Comparison of ENCODE assay signal across 20 cellular contexts in genomic region chr11:10058356-10058755, GRCh38.
"Had no signal": no experiment of that assay in that cellular context is flagged by ENCODE, and none has a peak within 500 bp of the region (broad histone marks: within the 10 kb centered on the region; RNA-seq: fewer than 3 reads in every experiment).

No MANE protein-coding gene starts in this region.

- H3K4me1 Mint-ChIP-seq: activated CD4-positive, alpha-beta T cell treated with anti-CD3 and anti-CD28 coated beads, Interleukin-2, amount 10 ng/mL, durations not matched to agents 7 days and 5 days; activated naive CD4-positive, alpha-beta T cell treated with anti-CD3 and anti-CD28 coated beads, Interleukin-2, amount 10 ng/mL, durations not matched to agents 7 days and 5 days; activated naive CD8-positive, alpha-beta T cell treated with anti-CD3 and anti-CD28 coated beads, Interleukin-2, amount 50 U/mL, for 24 hours; endodermal cell; nephron progenitor cell had no signal

- H3K27me3 Mint-ChIP-seq: activated CD4-positive, alpha-beta T cell treated with anti-CD3 and anti-CD28 coated beads, Interleukin-2, amount 10 ng/mL, durations not matched to agents 7 days and 5 days; activated naive CD4-positive, alpha-beta T cell treated with anti-CD3 and anti-CD28 coated beads, Interleukin-2, amount 10 ng/mL, durations not matched to agents 7 days and 5 days; activated naive CD8-positive, alpha-beta T cell treated with anti-CD3 and anti-CD28 coated beads, Interleukin-2, amount 50 U/mL, for 24 hours had no signal

- H3K27ac ChIP-seq: colonic mucosa, gastroesophageal sphincter, heart left ventricle, tibial nerve had no signal

- H3K36me3 Mint-ChIP-seq: activated naive CD4-positive, alpha-beta T cell treated with anti-CD3 and anti-CD28 coated beads, Interleukin-2, amount 10 ng/mL, durations not matched to agents 7 days and 5 days had no signal

- H3K4me1 ChIP-seq: colonic mucosa, heart left ventricle had no signal

- H3K27ac Mint-ChIP-seq: activated naive CD4-positive, alpha-beta T cell treated with anti-CD3 and anti-CD28 coated beads, Interleukin-2, amount 10 ng/mL, durations not matched to agents 7 days and 5 days; activated naive CD8-positive, alpha-beta T cell treated with anti-CD3 and anti-CD28 coated beads, Interleukin-2, amount 50 U/mL, for 24 hours; endodermal cell; nephron progenitor cell; T-helper 1 cell treated with Interleukin-12 subunit alpha and Interleukin-12 subunit beta and Interleukin-4 antibody, amounts not matched to agents 30 μg/mL and 1 μg/mL, for 36 hours had no signal

- H3K9me3 ChIP-seq: colonic mucosa had no signal

- ATAC-seq: activated naive CD8-positive, alpha-beta T cell treated with anti-CD3 and anti-CD28 coated beads, Interleukin-2, amount 50 U/mL, for 24 hours; activated T-cell treated with anti-CD3 and anti-CD28 coated beads, Interleukin-2, amount 50 U/mL, for 4 hours; gastroesophageal sphincter; heart left ventricle; left ventricle myocardium superior; stimulated activated naive CD8-positive, alpha-beta T cell treated with anti-CD3 and anti-CD28 coated beads, Interleukin-15, Interleukin-2, amounts not matched to agents 100 U/mL and 50 U/mL, for 24 hours had no signal

- FAIRE-seq: urothelium cell line had no signal

- H3K4me3 Mint-ChIP-seq: activated CD4-positive, alpha-beta T cell treated with anti-CD3 and anti-CD28 coated beads, Interleukin-2, amount 10 ng/mL, durations not matched to agents 7 days and 5 days; activated naive CD4-positive, alpha-beta T cell treated with anti-CD3 and anti-CD28 coated beads, Interleukin-2, amount 10 ng/mL, durations not matched to agents 7 days and 5 days; activated naive CD8-positive, alpha-beta T cell treated with anti-CD3 and anti-CD28 coated beads, Interleukin-2, amount 50 U/mL, for 24 hours; activated T-cell treated with anti-CD3 and anti-CD28 coated beads, Interleukin-2, amount 50 U/mL, for 4 hours; endodermal cell; nephron progenitor cell; T-helper 1 cell treated with Interleukin-12 subunit alpha and Interleukin-12 subunit beta and Interleukin-4 antibody, amounts not matched to agents 30 μg/mL and 1 μg/mL, for 36 hours had no signal

- H3K36me3 ChIP-seq: colonic mucosa, gastroesophageal sphincter, heart left ventricle, tibial nerve had no signal

- DNase-seq: activated CD4-positive, alpha-beta T cell treated with anti-CD3 and anti-CD28 coated beads, Interleukin-2, amount 10 ng/mL, durations not matched to agents 7 days and 5 days; activated CD8-positive, alpha-beta memory T cell treated with anti-CD3 and anti-CD28 coated beads, Interleukin-2, amount 50 U/mL, for 4 hours; activated naive CD4-positive, alpha-beta T cell treated with anti-CD3 and anti-CD28 coated beads, Interleukin-2, amount 10 ng/mL, durations not matched to agents 7 days and 5 days; activated naive CD8-positive, alpha-beta T cell treated with anti-CD3 and anti-CD28 coated beads, Interleukin-2, amount 50 U/mL, for 24 hours; activated T-cell treated with anti-CD3 and anti-CD28 coated beads, Interleukin-2, amount 50 U/mL, for 4 hours; colonic mucosa; endodermal cell; erythroblast; heart left ventricle; left ventricle myocardium superior; nephron progenitor cell; nucleus accumbens; retina; stimulated activated CD4-positive, alpha-beta T cell treated with anti-CD3 and anti-CD28 coated beads, Interleukin-2, amount 100 ng/mL, for 24 hours; stimulated activated naive CD8-positive, alpha-beta T cell treated with anti-CD3 and anti-CD28 coated beads, Interleukin-15, Interleukin-2, amounts not matched to agents 100 U/mL and 50 U/mL, for 24 hours; substantia nigra had no signal

- H3K27me3 ChIP-seq: colonic mucosa, gastroesophageal sphincter, heart left ventricle, tibial nerve had no signal

- H3K4me3 ChIP-seq: colonic mucosa, gastroesophageal sphincter, heart left ventricle, tibial nerve had no signal
